ENCODE assay signal across 9 cellular contexts in the genomic region with DNA sequence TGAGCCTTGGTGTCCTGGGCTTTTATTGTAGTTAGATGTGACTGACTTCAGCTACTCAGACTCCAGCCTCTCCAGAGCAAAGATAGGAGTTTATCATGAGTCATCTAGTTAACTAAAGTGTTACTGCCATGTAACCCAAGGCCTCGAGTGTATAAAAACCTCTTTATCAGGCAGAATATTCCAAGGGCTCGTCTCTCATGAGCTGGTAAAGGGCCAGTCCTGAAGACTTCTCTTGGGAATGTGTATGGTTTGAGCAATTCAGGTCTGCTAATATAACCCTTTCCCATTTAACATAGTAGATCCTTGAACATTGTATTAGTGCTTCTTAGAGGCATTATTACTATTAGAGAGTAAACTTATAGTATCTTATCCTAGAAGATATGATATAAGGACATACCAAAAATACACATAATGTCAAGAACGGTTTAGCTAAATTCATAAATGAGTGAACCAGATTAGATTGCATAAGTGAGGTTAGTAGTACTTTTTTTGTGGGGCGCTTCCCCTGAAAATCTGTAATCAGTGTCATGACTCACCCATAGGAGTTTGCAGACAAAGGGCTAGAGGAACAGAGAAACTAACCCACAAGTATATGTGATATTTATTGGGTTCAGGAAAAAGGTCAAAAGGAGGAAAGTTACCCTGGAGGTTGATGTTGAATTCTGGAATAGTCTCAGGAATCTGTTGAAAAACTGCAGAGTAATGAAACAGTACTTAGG. TPM values are rescaled to one million over a fixed set of nuclear protein-coding genes. Genes with fewer than 3 reads are reported as not detected.
DNase-seq lines count a peak whose midpoint lies in the region; ATAC-seq, FAIRE-seq and TF ChIP-seq lines count a peak whose summit lies in the region.
"Had no signal": no experiment of that assay in that cellular context is flagged by ENCODE, and none has a peak within 500 bp of the region (broad histone marks: within the 10 kb centered on the region; RNA-seq: fewer than 3 reads in every experiment).

No MANE protein-coding gene starts in this region.

- H3K27me3 ChIP-seq in gastrocnemius medialis (no peaks in the 10 kb centered on the region), HepG2 (ENCODE audit: control insufficient read depth in 1 of 2, insufficient read depth in 2 of 2, low read length in 2 of 2) (no peaks in the 10 kb centered on the region)

- POLR2A ChIA-PET in HepG2 (lab: Yijun Ruan, JAX) (no interaction called here), GM10248 (lab: Yijun Ruan, JAX) (no interaction called here)

- H3K4me1 Mint-ChIP-seq in chondrocyte (ENCODE audit: low read depth) = peaks cover 81% of the 10 kb centered on the region

- no peak overlapping the region for H3K4me2 ChIP-seq in HepG2 (ENCODE audit: low read depth, low read length)

- ATAC-seq in gastrocnemius medialis (peak; percentile 57 to 58), HepG2 (no peak)

- H3K9me3 ChIP-seq in gastrocnemius medialis (no peaks in the 10 kb centered on the region), HepG2 (ENCODE audit: low read length) (no peaks in the 10 kb centered on the region)

- WGBS in HepG2 (ENCODE audit: low lambda C conversion rate) = 14% methylated on average over 4 of the region's 4 CpGs

- TF ChIP-seq EP300 in HepG2 (IDR thresholded peaks at IDR 0.05; ENCODE audit: low read depth in 2 of 2, low read length in 2 of 2) = no peak
- TF ChIP-seq EP300 in HepG2 (CRISPR knock-in tag; IDR thresholded peaks at IDR 0.05; ENCODE audit: borderline replicate concordance) = no peak

- H4K20me1 ChIP-seq in HepG2 (ENCODE audit: insufficient read depth, low read length) = no peaks in the 10 kb centered on the region

- TF ChIP-seq POLR2A in gastrocnemius medialis (IDR thresholded peaks at IDR 0.05) (no peak), HepG2 (IDR thresholded peaks at IDR 0.05; ENCODE audit: insufficient read depth in 1 of 2, low read depth in 2 of 2, low read length in 2 of 2) (no peak)

- no peak for TF ChIP-seq RAD21 in HepG2 (CRISPR knock-in tag; IDR thresholded peaks at IDR 0.05)

- H3K27ac Mint-ChIP-seq in chondrocyte (ENCODE audit: unreplicated experiment) = peak overlapping the region; percentile 89
- H3K27ac Mint-ChIP-seq: activated naive CD8-positive, alpha-beta T cell had no signal

- intact Hi-C loops in gastrocnemius medialis (cut with DNase I; ENCODE audit: low total_unique reads) = no loop called here
- intact Hi-C loops in HepG2 (cut with micrococcal nuclease; ENCODE audit: unreplicated experiment) = no loop called here

- in situ Hi-C loops in gastrocnemius medialis (cut with MboI; ENCODE audit: low sequenced_read_pairs in 4 of 4) (no loop called here), G401 (cut with HindIII; ENCODE audit: low sequenced_read_pairs) (no loop called here), HepG2 (cut with HindIII; ENCODE audit: extremely low pct_ligation_motif_present, low pct_unique_long_range_greater_than_20kb) (no loop called here)

- H3K36me3 Mint-ChIP-seq in chondrocyte (ENCODE audit: low read depth) = no peaks in the 10 kb centered on the region
- H3K36me3 Mint-ChIP-seq: activated naive CD8-positive, alpha-beta T cell had no signal

- H3K9ac ChIP-seq in HepG2 (ENCODE audit: insufficient read depth, low read depth, low read length) = no peak overlapping the region

- H3K79me2 ChIP-seq in HepG2 (ENCODE audit: insufficient read depth, low read length) = no peaks in the 10 kb centered on the region

- CTCF ChIA-PET in HepG2 (lab: Yijun Ruan, JAX; ENCODE audit: low intra/inter-chr PET ratio, low total read pairs) (no interaction called here), GM10248 (lab: Yijun Ruan, JAX) (interaction anchor here (0.9 to 2.3 kb wide), 3 partner anchors 8 to 99 kb away, joined by 4 to 11 read pairs (median 4); no protein-coding TSS in a partner anchor)

- no peak overlapping the region for H2AFZ ChIP-seq in HepG2 (ENCODE audit: low read length)

- H3K27ac ChIP-seq in gastrocnemius medialis = peak overlapping the region; percentile 3 to 44 (median 28)
- no peak overlapping the region for H3K27ac ChIP-seq in HepG2 (ENCODE audit: extremely low read length, insufficient read depth, low read length)

- no peak for TF ChIP-seq CTCF in chondrocyte (IDR thresholded peaks at IDR 0.05)
- no peak for TF ChIP-seq CTCF in gastrocnemius medialis (IDR thresholded peaks at IDR 0.05 in 4 of 5, conservative IDR thresholded peaks at IDR 0.05 in 1 of 5)
- no peak for TF ChIP-seq CTCF in HepG2 (CRISPR knock-in tag; IDR thresholded peaks at IDR 0.05)
- no peak for TF ChIP-seq CTCF in GM10248 (IDR thresholded peaks at IDR 0.05; ENCODE audit: control extremely low read depth, extremely low read depth, low read depth, missing control alignments)

- no peak overlapping the region for H3K4me3 Mint-ChIP-seq in chondrocyte (ENCODE audit: unreplicated experiment)
- H3K4me3 Mint-ChIP-seq: activated naive CD8-positive, alpha-beta T cell had no signal

- H3K4me3 ChIP-seq in gastrocnemius medialis = no peak overlapping the region
- no peak overlapping the region for H3K4me3 ChIP-seq in HepG2 (replicated peaks in 1 of 3; ENCODE audit: insufficient read depth in 1 of 3, low read depth in 2 of 3, low read length in 3 of 3)

- peak; percentile 78 for FAIRE-seq in GM19239 (lab: Jason Lieb, UNC)
- FAIRE-seq in HepG2 (lab: Jason Lieb, UNC) = no peak

- no peaks in the 10 kb centered on the region for H3K27me3 Mint-ChIP-seq in chondrocyte (ENCODE audit: low read depth)

- no peak for DNase-seq in GM19239 (ENCODE audit: insufficient read length, low spot score)
- peak; percentile 29 for DNase-seq in HK-2 (ENCODE audit: unreplicated experiment)
- no peak for DNase-seq in chondrocyte (ENCODE audit: low spot score)
- DNase-seq in gastrocnemius medialis = no peak
- DNase-seq in G401 (ENCODE audit: low spot score) = no peak
- no peak for DNase-seq in HepG2 (ENCODE audit: low spot score)
- no peak for DNase-seq in activated CD4-positive, alpha-beta T cell treated with anti-CD3 and anti-CD28 coated beads, Interleukin-2, amount 50 U/mL, for 4 hours
- DNase-seq in GM10248 (ENCODE audit: extremely low spot score) = no peak

- H3K36me3 ChIP-seq in gastrocnemius medialis = no peaks in the 10 kb centered on the region
- H3K36me3 ChIP-seq in HepG2 (replicated peaks in 1 of 2; ENCODE audit: control insufficient read depth in 1 of 2, insufficient read depth in 2 of 2, low read length in 2 of 2) = no peaks in the 10 kb centered on the region

- no TSS peak for BruUV-seq in HepG2 (replicated peaks; lab: Mats Ljungman, UMichigan)

- H3K4me1 ChIP-seq in gastrocnemius medialis (peaks cover 17 to 34% of the 10 kb centered on the region in 2 donors), HepG2 (ENCODE audit: insufficient read depth, low read length) (no peaks in the 10 kb centered on the region)

- H3K9me3 Mint-ChIP-seq in chondrocyte (ENCODE audit: low read depth) = no peaks in the 10 kb centered on the region

TF ChIP-seq in HepG2, 621 proteins besides CTCF, POLR2A, EP300 and RAD21 (continues in another document):
- TF ChIP-seq FOXJ3 (CRISPR knock-in tag; IDR thresholded peaks at IDR 0.05; ENCODE audit: borderline replicate concordance) (no peak), FOXM1 (CRISPR knock-in tag; IDR thresholded peaks at IDR 0.05) (no peak), NFIC (IDR thresholded peaks at IDR 0.05; ENCODE audit: low read length) (no peak), ELF4 (CRISPR knock-in tag; IDR thresholded peaks at IDR 0.05; ENCODE audit: borderline replicate concordance) (no peak)

RNA-seq across cellular contexts. Expression of a gene that starts 16.0 kb away (rescaled TPM):
- total RNA-seq in chondrocyte (71.9 to 95.0 TPM (median 78.0 TPM) in 3 replicates), gastrocnemius medialis (10 to 100 TPM in 3 of 4 donors, 1 to 10 TPM in 1; 9.6 to 14.8 (median 11.8) TPM), HepG2 (2016; rRNA removed; fragmentation: Illumina TruSeq; extraction: Trizol) (3.8 and 4.6 TPM in 2 replicates)
- total RNA-seq in G401 (2014; rRNA removed; shearing (Covaris generic)) = 30.2 and 37.8 TPM in 2 replicates
- 1.5 and 2.9 TPM in 2 replicates for total RNA-seq in HepG2 (2016; cell fraction: cytosol; rRNA removed; fragmentation: Illumina TruSeq; extraction: Trizol; ENCODE audit: low read depth)
- 4.2 and 4.4 TPM in 2 replicates for total RNA-seq in HepG2 (2016; cell fraction: insoluble cytoplasmic fraction; rRNA removed; fragmentation: Illumina TruSeq; extraction: Trizol)
- 3.7 and 4.2 TPM in 2 replicates for total RNA-seq in HepG2 (2016; cell fraction: membrane; rRNA removed; fragmentation: Illumina TruSeq; extraction: Trizol)
- total RNA-seq in HepG2 (2016; cell fraction: nucleus; rRNA removed; fragmentation: Illumina TruSeq; extraction: Trizol) = 10.5 and 11.0 TPM in 2 replicates
- 2.6 and 3.0 TPM in 2 replicates for polyA plus RNA-seq in HepG2 (2011; rRNA removed)
- 1.4 and 1.7 TPM in 2 replicates for polyA plus RNA-seq in HepG2 (2011; cell fraction: cytosol; rRNA removed)
- 5.1 and 5.5 TPM in 2 replicates for polyA plus RNA-seq in HepG2 (2011; cell fraction: nucleus; rRNA removed)
- 2.5 and 4.2 TPM in 2 replicates for polyA plus RNA-seq in HepG2 (2012)
- 0.57 and 0.59 TPM in 2 replicates for polyA plus RNA-seq in HepG2 (2016; cell fraction: cytosol; fragmentation: Illumina TruSeq; extraction: Trizol; ENCODE audit: low read depth)
- 2.2 and 2.4 TPM in 2 replicates for polyA plus RNA-seq in HepG2 (2016; cell fraction: insoluble cytoplasmic fraction; fragmentation: Illumina TruSeq; extraction: Trizol; ENCODE audit: low read depth)
- polyA plus RNA-seq in HepG2 (2016; cell fraction: membrane; fragmentation: Illumina TruSeq; extraction: Trizol; ENCODE audit: low read depth) = 1.0 and 1.1 TPM in 2 replicates
- polyA plus RNA-seq in HepG2 (2016; cell fraction: nucleus; fragmentation: Illumina TruSeq; extraction: Trizol; ENCODE audit: insufficient read depth, low read depth) = 4.9 and 5.0 TPM in 2 replicates
- polyA minus RNA-seq in HepG2 (2011; rRNA and poly(A)+ RNA removed; ENCODE audit: low replicate concordance) = 4.9 and 12.1 TPM in 2 replicates
- polyA minus RNA-seq in HepG2 (2011; cell fraction: cytosol; rRNA and poly(A)+ RNA removed) = 2.1 TPM in 2 replicates
- 21.4 and 23.4 TPM in 2 replicates for polyA minus RNA-seq in HepG2 (2011; cell fraction: nucleus; rRNA and poly(A)+ RNA removed)
